18 cellular contexts compared by ENCODE assay signal in genomic region chrX:120462370-120462769, GRCh38.
"Had no signal": no experiment of that assay in that cellular context is flagged by ENCODE, and none has a peak within 500 bp of the region (broad histone marks: within the 10 kb centered on the region; RNA-seq: fewer than 3 reads in every experiment).

No MANE protein-coding gene starts in this region.

- H3K27me3 Mint-ChIP-seq: activated T-helper 17 cell treated with anti-CD3 and anti-CD28 coated beads, Interleukin-2, amount 50 U/mL, for 72 hours; central memory CD8-positive, alpha-beta T cell; stimulated activated naive B cell treated with anti-CD40 and anti-IgM and Interleukin-4, amounts not matched to agents 10 μg/mL and 1 μg/mL and 100 μg/mL, for 72 hours had no signal

- DNase-seq: activated CD4-positive, alpha-beta T cell treated with anti-CD3 and anti-CD28 coated beads, Interleukin-2, amount 50 U/mL, for 48 hours; activated naive CD4-positive, alpha-beta T cell treated with Interleukin-2 at 50 U/mL for 16 hours; anterior cingulate cortex; brain microvascular endothelial cell; cortex of kidney; effector CD8-positive, alpha-beta T cell; foreskin keratinocyte; kidney glomerular epithelial cell; mesenchymal stem cell; natural killer cell; retina; stimulated activated CD4-positive, alpha-beta T cell treated with anti-CD3 and anti-CD28 coated beads, Interleukin-15, amount 100 ng/mL, for 24 hours; stimulated activated CD4-positive, alpha-beta T cell treated with anti-CD3 and anti-CD28 coated beads, Interleukin-4, amount 100 ng/mL, for 1 hour; stimulated activated naive B cell treated with anti-CD40 and anti-IgM and Interleukin-4, amounts not matched to agents 10 μg/mL and 1 μg/mL and 100 μg/mL, for 72 hours; thyroid gland; WERI-Rb-1 had no signal

- H3K36me3 Mint-ChIP-seq: natural killer cell had no signal

- H3K27ac Mint-ChIP-seq: activated T-helper 17 cell treated with anti-CD3 and anti-CD28 coated beads, Interleukin-2, amount 50 U/mL, for 72 hours; natural killer cell; stimulated activated naive B cell treated with anti-CD40 and anti-IgM and Interleukin-4, amounts not matched to agents 10 μg/mL and 1 μg/mL and 100 μg/mL, for 72 hours had no signal

- H3K27me3 ChIP-seq: brain microvascular endothelial cell, foreskin keratinocyte, thyroid gland had no signal

- H3K4me3 ChIP-seq: thyroid gland had no signal

- H3K27ac ChIP-seq: brain microvascular endothelial cell, foreskin keratinocyte, thyroid gland, WERI-Rb-1 had no signal

- H3K36me3 ChIP-seq: brain microvascular endothelial cell, thyroid gland, WERI-Rb-1 had no signal

- H3K4me3 Mint-ChIP-seq: activated T-helper 17 cell treated with anti-CD3 and anti-CD28 coated beads, Interleukin-2, amount 50 U/mL, for 72 hours; central memory CD8-positive, alpha-beta T cell; natural killer cell; stimulated activated naive B cell treated with anti-CD40 and anti-IgM and Interleukin-4, amounts not matched to agents 10 μg/mL and 1 μg/mL and 100 μg/mL, for 72 hours had no signal

- ATAC-seq: activated T-helper 17 cell treated with anti-CD3 and anti-CD28 coated beads, Interleukin-2, amount 50 U/mL, for 72 hours; foreskin keratinocyte; natural killer cell; stimulated activated naive B cell treated with anti-CD40 and anti-IgM and Interleukin-4, amounts not matched to agents 10 μg/mL and 1 μg/mL and 100 μg/mL, for 72 hours had no signal

- H3K9me3 Mint-ChIP-seq: activated T-helper 17 cell treated with anti-CD3 and anti-CD28 coated beads, Interleukin-2, amount 50 U/mL, for 72 hours; central memory CD8-positive, alpha-beta T cell; natural killer cell; stimulated activated naive B cell treated with anti-CD40 and anti-IgM and Interleukin-4, amounts not matched to agents 10 μg/mL and 1 μg/mL and 100 μg/mL, for 72 hours had no signal

- H3K9me3 ChIP-seq: thyroid gland had no signal
